Comparison of ENCODE assay signal across 20 cellular contexts in the genomic region with DNA sequence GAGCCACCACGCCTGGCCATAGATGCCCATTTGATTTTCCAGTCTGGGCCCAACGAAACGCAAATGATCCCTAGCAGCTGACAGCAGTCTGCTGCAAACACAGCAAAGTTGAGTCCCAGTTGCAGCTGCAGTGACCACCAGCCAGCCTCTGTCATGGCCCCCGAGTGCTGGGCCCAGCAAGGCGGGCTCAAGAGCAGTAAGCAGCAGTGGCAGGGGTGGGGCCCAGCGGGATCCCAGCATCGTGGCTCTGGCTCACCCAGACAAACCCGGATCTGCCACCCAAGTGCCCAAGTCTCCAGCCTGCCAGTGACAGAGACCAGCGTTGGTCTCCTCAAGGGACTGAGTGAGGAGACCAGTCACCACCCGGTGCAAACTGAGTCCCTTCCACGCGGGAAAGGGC. TPM values are rescaled to one million over a fixed set of nuclear protein-coding genes. Genes with fewer than 3 reads are reported as not detected.
DNase-seq lines count a peak whose midpoint lies in the region; ATAC-seq and TF ChIP-seq lines count a peak whose summit lies in the region.
"Had no signal": no experiment of that assay in that cellular context is flagged by ENCODE, and none has a peak within 500 bp of the region (broad histone marks: within the 10 kb centered on the region; RNA-seq: fewer than 3 reads in every experiment).

No MANE protein-coding gene starts in this region.

- TF ChIP-seq POLR2A in sigmoid colon (IDR thresholded peaks at IDR 0.05), result no peak

- intact Hi-C loops in sigmoid colon (cut with DNase I), result no loop called here

- no peaks in the 10 kb centered on the region for H3K27me3 ChIP-seq in sigmoid colon

- no peak for ATAC-seq in HG02884 (IDR thresholded peaks at IDR 0.05; ENCODE audit: unreplicated experiment)
- ATAC-seq in GM21390 (IDR thresholded peaks at IDR 0.05; ENCODE audit: unreplicated experiment), result no peak
- ATAC-seq: SK-N-SH treated with all-trans-retinoic acid at 6 μM for 48 hours had no signal

- H3K27ac ChIP-seq in RWPE1 (peak overlapping the region; percentile 0; the same call in 1 of the 2 replicates), sigmoid colon (no peak overlapping the region)

- WGBS in sigmoid colon, 2 donors, result 63 to 89% methylated on average over 12 of the region's 12 CpGs

- no peaks in the 10 kb centered on the region for H3K36me3 ChIP-seq in sigmoid colon

- H3K9me3 ChIP-seq in sigmoid colon, result no peaks in the 10 kb centered on the region
- H3K9me3 ChIP-seq: Caco-2 had no signal

- POLR2A ChIA-PET in RWPE1 (lab: Yijun Ruan, JAX; ENCODE audit: low non-redundant PET), result no interaction called here

- peak; percentile 22 for DNase-seq in DMS53 (lab: John Stamatoyannopoulos, UW)
- DNase-seq in DMS53 treated with DMSO at 0.1 percent for 48 hours (lab: John Stamatoyannopoulos, UW; ENCODE audit: unreplicated experiment), result no peak
- DNase-seq in RWPE1 (ENCODE audit: low spot score), result no peak
- peak; percentile 57 for DNase-seq in sigmoid colon
- DNase-seq: 8988T; Caco-2; CD4-positive, alpha-beta T cell; GF-D8; HCEC 1CT; NCI-H1417; NCI-H187 treated with DMSO at 0.1 percent for 48 hours; NCI-H2227 treated with DMSO at 0.1 percent for 48 hours; NCI-H524; NCI-H82; SIG-M5 had no signal

- CTCF ChIA-PET in RWPE1 (lab: Yijun Ruan, JAX), result no interaction called here

- no peak overlapping the region for H3K4me3 ChIP-seq in sigmoid colon

- TF ChIP-seq CTCF in RWPE1 (conservative IDR thresholded peaks at IDR 0.05; ENCODE audit: low read depth) (no peak), sigmoid colon (IDR thresholded peaks at IDR 0.05) (no peak)

- peaks cover 0 to 8% (median 6%) of the 10 kb centered on the region in 4 donors for H3K4me1 ChIP-seq in sigmoid colon
- H3K4me1 ChIP-seq: Caco-2 had no signal

- TF ChIP-seq EP300 in sigmoid colon (IDR thresholded peaks at IDR 0.05), result no peak

RNA-seq across cellular contexts. Expression of a gene that starts 6.9 kb away (rescaled TPM):
- 1 to 10 TPM; 1.5 to 6.1 (median 5.4) TPM for total RNA-seq in sigmoid colon
- 1 to 10 TPM in 2 of 3 donors, not detected in 1; 2.6 to 3.6 TPM for polyA plus RNA-seq in sigmoid colon
- total RNA-seq: M059J, RPMI7951 had no signal

RNA-seq across cellular contexts. Expression of a gene that starts 19.8 kb away (rescaled TPM):
- 10 to 100 TPM; 27.8 to 56.8 (median 31.5) TPM for total RNA-seq in sigmoid colon
- 100 to 1,000 TPM; 184 to 241 (median 232) TPM for polyA plus RNA-seq in sigmoid colon

RNA-seq across cellular contexts. Expression of a gene that starts 33.8 kb away (rescaled TPM):
- total RNA-seq in sigmoid colon, result 100 to 1,000 TPM; 287 to 443 (median 386) TPM
- polyA plus RNA-seq in sigmoid colon, result 100 to 1,000 TPM; 168 to 301 (median 203) TPM

RNA-seq across cellular contexts. Expression of a gene that starts 54.2 kb away (rescaled TPM):
- 10 to 100 TPM; 18.1 to 30.2 (median 25.9) TPM for total RNA-seq in sigmoid colon
- 10 to 100 TPM in 1 of 3 donors, 1 to 10 TPM in 2; 7.2 to 15.8 (median 8.1) TPM for polyA plus RNA-seq in sigmoid colon

Comparison
In these comparisons a context has a peak if more than half of its experiments do, and no peak if none do; other contexts are left out.
1. DNase-seq: peak in DMS53 (single experiment) and sigmoid colon (single experiment); none in DMS53 treated with DMSO at 0.1 percent for 48 hours (single experiment) and RWPE1 (single experiment).